8 cellular contexts compared by ENCODE assay signal in genomic region chr4:40992472-40993298, GRCh38.
DNase-seq lines count a peak whose midpoint lies in the region; ATAC-seq, FAIRE-seq and TF ChIP-seq lines count a peak whose summit lies in the region.

No MANE protein-coding gene starts in this region.

- DNase-seq in GM12892 (ENCODE audit: insufficient read length): peak; percentile 21
- peak; percentile 40 for DNase-seq in HuH-7 (ENCODE audit: low spot score)
- DNase-seq in choroid plexus epithelial cell (ENCODE audit: low read depth): peak; percentile 93
- no peak for DNase-seq in stimulated activated naive CD8-positive, alpha-beta T cell treated with anti-CD3 and anti-CD28 coated beads, Interleukin-15, amount 100 ng/mL, for 72 hours
- no peak for DNase-seq in NCI-H748 treated with DMSO at 0.1 percent for 48 hours (lab: John Stamatoyannopoulos, UW)
- no peak for DNase-seq in GOT3 (lab: John Stamatoyannopoulos, UW)
- no peak for DNase-seq in NCI-H345 (lab: John Stamatoyannopoulos, UW)

- H3K4me3 Mint-ChIP-seq in stimulated activated naive CD8-positive, alpha-beta T cell treated with anti-CD3 and anti-CD28 coated beads, Interleukin-15, amount 100 ng/mL, for 72 hours: no peak overlapping the region

- peak; percentile 72 for ATAC-seq in GM21529 (IDR thresholded peaks at IDR 0.05; ENCODE audit: unreplicated experiment)
- ATAC-seq in stimulated activated naive CD8-positive, alpha-beta T cell treated with anti-CD3 and anti-CD28 coated beads, Interleukin-15, amount 100 ng/mL, for 72 hours: peak; percentile 62

- peaks cover 17% of the 10 kb centered on the region for H3K27me3 Mint-ChIP-seq in stimulated activated naive CD8-positive, alpha-beta T cell treated with anti-CD3 and anti-CD28 coated beads, Interleukin-15, amount 100 ng/mL, for 72 hours

- FAIRE-seq in GM12892 (lab: Jason Lieb, UNC): peak; percentile 97

- no peak overlapping the region for H3K27ac Mint-ChIP-seq in stimulated activated naive CD8-positive, alpha-beta T cell treated with anti-CD3 and anti-CD28 coated beads, Interleukin-15, amount 100 ng/mL, for 72 hours

- no peaks in the 10 kb centered on the region for H3K9me3 Mint-ChIP-seq in stimulated activated naive CD8-positive, alpha-beta T cell treated with anti-CD3 and anti-CD28 coated beads, Interleukin-15, amount 100 ng/mL, for 72 hours

- no peak overlapping the region for H3K4me3 ChIP-seq in choroid plexus epithelial cell (ENCODE audit: low read depth, low read length)

- no peak for TF ChIP-seq CTCF in choroid plexus epithelial cell (conservative IDR thresholded peaks at IDR 0.05; ENCODE audit: low read depth, low read length)

- peak; percentile 70 for TF ChIP-seq POLR2A in GM12892 (IDR thresholded peaks at IDR 0.05; ENCODE audit: low read depth, low read length)

- no peaks in the 10 kb centered on the region for H3K4me1 Mint-ChIP-seq in stimulated activated naive CD8-positive, alpha-beta T cell treated with anti-CD3 and anti-CD28 coated beads, Interleukin-15, amount 100 ng/mL, for 72 hours

Comparison
In these comparisons a context has a peak if more than half of its experiments do, and no peak if none do; other contexts are left out.
1. DNase-seq: peak in GM12892 (single experiment), HuH-7 (single experiment) and choroid plexus epithelial cell (single experiment); none in stimulated activated naive CD8-positive, alpha-beta T cell treated with anti-CD3 and anti-CD28 coated beads, Interleukin-15, amount 100 ng/mL, for 72 hours (0 of 2), NCI-H748 treated with DMSO at 0.1 percent for 48 hours (single experiment), GOT3 (single experiment) and NCI-H345 (single experiment).